ENCODE assay signal across 16 cellular contexts in the genomic region with DNA sequence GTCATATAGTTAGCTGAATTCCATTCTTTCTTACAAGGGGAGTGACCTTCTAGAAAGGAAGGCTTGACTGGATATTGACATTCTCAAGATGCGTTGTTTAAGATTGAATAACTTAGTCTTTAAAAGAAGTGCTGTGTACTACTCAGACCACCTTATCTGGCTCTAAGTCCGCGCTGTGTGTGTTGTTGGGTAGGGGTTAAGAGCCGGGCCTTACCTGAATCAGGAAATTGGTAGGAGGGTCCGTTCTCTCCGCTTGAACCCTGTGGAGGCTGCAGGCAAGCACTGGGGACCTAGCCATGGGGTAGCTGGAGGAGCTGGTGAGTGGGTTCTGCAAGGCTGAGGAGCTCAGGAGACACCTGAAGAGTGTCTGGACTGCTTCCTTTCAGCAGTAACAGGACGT. TPM values are rescaled to one million over a fixed set of nuclear protein-coding genes. Genes with fewer than 3 reads are reported as not detected.
DNase-seq lines count a peak whose midpoint lies in the region; ATAC-seq and TF ChIP-seq lines count a peak whose summit lies in the region.
"Had no signal": no experiment of that assay in that cellular context is flagged by ENCODE, and none has a peak within 500 bp of the region (broad histone marks: within the 10 kb centered on the region; RNA-seq: fewer than 3 reads in every experiment).

No MANE protein-coding gene starts in this region.

- POLR2A ChIA-PET in CD4-positive, alpha-beta T cell (lab: Charles Lee) = interaction anchor here (1.0 to 7.8 kb wide), 3 partner anchors 11 to 93 kb away, joined by 3 to 59 read pairs (median 4); a partner anchor contains a TSS
- POLR2A ChIA-PET in PC-9 (lab: Charles Lee; ENCODE audit: unreplicated experiment) = no interaction called here
- POLR2A ChIA-PET in naive thymus-derived CD4-positive, alpha-beta T cell (lab: Charles Lee) = interaction anchor here (1.2 to 2.9 kb wide), 3 partner anchors 10 to 14 kb away, joined by 3 to 22 read pairs (median 9); a partner anchor contains a TSS

- no peak for ATAC-seq in CD4-positive, alpha-beta T cell (ENCODE audit: poor library complexity)
- no peak for ATAC-seq in naive thymus-derived CD4-positive, alpha-beta T cell
- ATAC-seq in activated T-cell treated with anti-CD3 and anti-CD28 coated beads, Interleukin-2, amount 50 U/mL, for 4 hours = no peak
- ATAC-seq in GM21423 (IDR thresholded peaks at IDR 0.05; ENCODE audit: unreplicated experiment) (no peak), lower lobe of right lung (no peak)
- ATAC-seq: HepG2 had no signal

- H3K27ac ChIP-seq in CD4-positive, alpha-beta T cell (ENCODE audit: low read depth, low read length) = no peak overlapping the region
- H3K27ac ChIP-seq in PC-9 = no peak overlapping the region
- H3K27ac ChIP-seq in naive thymus-derived CD4-positive, alpha-beta T cell (ENCODE audit: low read depth, low read length) = no peak overlapping the region
- H3K27ac ChIP-seq in lower lobe of right lung = no peak overlapping the region
- H3K27ac ChIP-seq: BLaER1, GM23248 had no signal

- no peak for TF ChIP-seq CTCF in CD4-positive, alpha-beta T cell (IDR thresholded peaks at IDR 0.05)
- TF ChIP-seq CTCF in PC-9 (conservative IDR thresholded peaks at IDR 0.05) (no peak), lower lobe of right lung (IDR thresholded peaks at IDR 0.05) (no peak)

- H3K36me3 Mint-ChIP-seq in CD4-positive, alpha-beta T cell (ENCODE audit: low read depth) = no peaks in the 10 kb centered on the region
- peaks cover 0 to 1% (median 0%) of the 10 kb centered on the region in 5 donors for H3K36me3 Mint-ChIP-seq in naive thymus-derived CD4-positive, alpha-beta T cell
- no peaks in the 10 kb centered on the region for H3K36me3 Mint-ChIP-seq in activated T-cell treated with anti-CD3 and anti-CD28 coated beads, Interleukin-2, amount 50 U/mL, for 4 hours (ENCODE audit: insufficient read depth)

- intact Hi-C loops in CD4-positive, alpha-beta T cell (cut with DNase I, micrococcal nuclease) = no loop called here
- intact Hi-C loops in PC-9 (cut with micrococcal nuclease; ENCODE audit: unreplicated experiment) = no loop called here
- intact Hi-C loops in naive thymus-derived CD4-positive, alpha-beta T cell (cut with micrococcal nuclease) = no loop called here
- intact Hi-C loops in lower lobe of right lung (cut with DNase I) = no loop called here

- H3K9me2 ChIP-seq in PC-9 (ENCODE audit: insufficient read depth) = no peaks in the 10 kb centered on the region

- CTCF ChIA-PET in CD4-positive, alpha-beta T cell (lab: Charles Lee) = interaction anchor here (1.5 to 1.8 kb wide), 2 partner anchors 14 to 103 kb away, joined by 6 to 7 read pairs; no protein-coding TSS in a partner anchor
- CTCF ChIA-PET in PC-9 (lab: Charles Lee) = interaction anchor here (0.5 kb wide), 1 partner anchor 728 kb away, joined by 5 read pairs; no protein-coding TSS in a partner anchor
- CTCF ChIA-PET in naive thymus-derived CD4-positive, alpha-beta T cell (lab: Charles Lee) = interaction anchor here (1.0 to 4.5 kb wide), 3 partner anchors 10 to 15 kb away, joined by 3 to 21 read pairs (median 12); a partner anchor contains a TSS

- peak; percentile 43 for DNase-seq in activated CD8-positive, alpha-beta memory T cell treated with anti-CD3 and anti-CD28 coated beads, Interleukin-2, amount 50 U/mL, for 48 hours
- no peak for DNase-seq in activated CD8-positive, alpha-beta memory T cell treated with anti-CD3 and anti-CD28 coated beads, Interleukin-2, amount 50 U/mL, for 4 hours
- DNase-seq in CD4-positive, alpha-beta T cell = no peak
- DNase-seq in PC-9 = no peak
- no peak for DNase-seq in naive thymus-derived CD4-positive, alpha-beta T cell
- DNase-seq in activated T-cell treated with anti-CD3 and anti-CD28 coated beads, Interleukin-2, amount 50 U/mL, for 4 hours = no peak
- no peak for DNase-seq in lower lobe of right lung
- DNase-seq: 8988T, Calu3, DMS 273 treated with DMSO at 0.1 percent for 48 hours, GM23248, H7 had no signal

- H3K27ac Mint-ChIP-seq in CD4-positive, alpha-beta T cell = peak overlapping the region; percentile 60
- peak overlapping the region in 7 of 9 donors; percentile 9 to 66 (median 43) for H3K27ac Mint-ChIP-seq in naive thymus-derived CD4-positive, alpha-beta T cell

- H3K27me3 ChIP-seq in CD4-positive, alpha-beta T cell (ENCODE audit: control insufficient read depth, insufficient read depth, low read length) = no peaks in the 10 kb centered on the region
- H3K27me3 ChIP-seq in PC-9 (ENCODE audit: insufficient read depth, low read depth) (no peaks in the 10 kb centered on the region), lower lobe of right lung (ENCODE audit: low read depth) (no peaks in the 10 kb centered on the region)
- H3K27me3 ChIP-seq in naive thymus-derived CD4-positive, alpha-beta T cell (ENCODE audit: control insufficient read depth in 2 of 2, insufficient read depth in 2 of 2, low read length in 2 of 2) = no peaks in the 10 kb centered on the region
- H3K27me3 ChIP-seq: BLaER1 had no signal

- H3K9me3 ChIP-seq in CD4-positive, alpha-beta T cell (ENCODE audit: control insufficient read depth, low read length) = no peaks in the 10 kb centered on the region
- H3K9me3 ChIP-seq in PC-9 (ENCODE audit: insufficient read depth, low read depth) (no peaks in the 10 kb centered on the region), lower lobe of right lung (no peaks in the 10 kb centered on the region)
- no peaks in the 10 kb centered on the region for H3K9me3 ChIP-seq in naive thymus-derived CD4-positive, alpha-beta T cell (ENCODE audit: control insufficient read depth in 2 of 3, low read length in 3 of 3)
- H3K9me3 ChIP-seq: BLaER1 had no signal

- H3K79me2 ChIP-seq in PC-9 (ENCODE audit: low read depth) = no peaks in the 10 kb centered on the region

- BruUV-seq in PC-9 (replicated peaks; lab: Mats Ljungman, UMichigan) = no TSS peak

- 0 out of 2 replicates have a peak, but pooled peaks cover 5% of the 10 kb centered on the region for H3F3A ChIP-seq in PC-9 (ENCODE audit: insufficient read depth, low read depth)

- no peaks in the 10 kb centered on the region for H3K27me3 Mint-ChIP-seq in CD4-positive, alpha-beta T cell
- no peaks in the 10 kb centered on the region for H3K27me3 Mint-ChIP-seq in naive thymus-derived CD4-positive, alpha-beta T cell
- H3K27me3 Mint-ChIP-seq in activated T-cell treated with anti-CD3 and anti-CD28 coated beads, Interleukin-2, amount 50 U/mL, for 4 hours (ENCODE audit: low read depth) = no peaks in the 10 kb centered on the region

- H3K4me1 ChIP-seq in PC-9 (replicated peaks; ENCODE audit: insufficient read depth) = peaks cover 8% of the 10 kb centered on the region; the same call in 1 of the 2 replicates
- H3K4me1 ChIP-seq in naive thymus-derived CD4-positive, alpha-beta T cell (ENCODE audit: control insufficient read depth in 2 of 2, insufficient read depth in 2 of 2, low read length in 2 of 2) = peaks cover 0 to 13% of the 10 kb centered on the region in 2 donors
- H3K4me1 ChIP-seq in lower lobe of right lung = no peaks in the 10 kb centered on the region
- H3K4me1 ChIP-seq: BLaER1 had no signal

- H3K4me2 ChIP-seq in PC-9 = peak overlapping the region; percentile 4
- H3K4me2 ChIP-seq: BLaER1 had no signal

- peaks cover 28% of the 10 kb centered on the region for H3K4me1 Mint-ChIP-seq in CD4-positive, alpha-beta T cell (ENCODE audit: low read depth)
- H3K4me1 Mint-ChIP-seq in naive thymus-derived CD4-positive, alpha-beta T cell = peaks cover 18 to 37% (median 28%) of the 10 kb centered on the region in 7 donors
- H3K4me1 Mint-ChIP-seq in activated T-cell treated with anti-CD3 and anti-CD28 coated beads, Interleukin-2, amount 50 U/mL, for 4 hours (ENCODE audit: low read depth) = peaks cover 20% of the 10 kb centered on the region

- H3K36me3 ChIP-seq in PC-9 (ENCODE audit: low read depth) (no peaks in the 10 kb centered on the region), lower lobe of right lung (no peaks in the 10 kb centered on the region)
- no peaks in the 10 kb centered on the region for H3K36me3 ChIP-seq in naive thymus-derived CD4-positive, alpha-beta T cell (ENCODE audit: control insufficient read depth in 2 of 3, insufficient read depth in 3 of 3, low read length in 3 of 3)
- H3K36me3 ChIP-seq: BLaER1 had no signal

- no peaks in the 10 kb centered on the region for H4K20me1 ChIP-seq in PC-9 (ENCODE audit: insufficient read depth)
- H4K20me1 ChIP-seq: BLaER1 had no signal

- no peaks in the 10 kb centered on the region for H3K9me3 Mint-ChIP-seq in CD4-positive, alpha-beta T cell
- H3K9me3 Mint-ChIP-seq in naive thymus-derived CD4-positive, alpha-beta T cell = peaks cover 0 to 2% (median 0%) of the 10 kb centered on the region in 11 donors
- no peaks in the 10 kb centered on the region for H3K9me3 Mint-ChIP-seq in activated T-cell treated with anti-CD3 and anti-CD28 coated beads, Interleukin-2, amount 50 U/mL, for 4 hours

- no peak overlapping the region for H2AFZ ChIP-seq in PC-9
- H2AFZ ChIP-seq: GM23248 had no signal

- no peak overlapping the region for H3K4me3 ChIP-seq in PC-9
- no peak overlapping the region for H3K4me3 ChIP-seq in naive thymus-derived CD4-positive, alpha-beta T cell (ENCODE audit: low read length)
- no peak overlapping the region for H3K4me3 ChIP-seq in lower lobe of right lung
- H3K4me3 ChIP-seq: BLaER1, GM23248 had no signal

- H3K4me3 Mint-ChIP-seq in CD4-positive, alpha-beta T cell = peak overlapping the region; percentile 4
- peak overlapping the region in 6 of 10 donors; percentile 5 to 56 (median 30) for H3K4me3 Mint-ChIP-seq in naive thymus-derived CD4-positive, alpha-beta T cell
- no peak overlapping the region for H3K4me3 Mint-ChIP-seq in activated T-cell treated with anti-CD3 and anti-CD28 coated beads, Interleukin-2, amount 50 U/mL, for 4 hours

RNA-seq across cellular contexts. Expression of a gene that starts 9.0 kb away (rescaled TPM):
- 10 to 100 TPM; 44.1 to 47.8 TPM for total RNA-seq in CD4-positive, alpha-beta T cell
- not detected in 2 replicates for total RNA-seq in PC-9 (2021)
- total RNA-seq in naive thymus-derived CD4-positive, alpha-beta T cell = 10 to 100 TPM; 20.3 to 95.8 (median 63.3) TPM
- polyA plus RNA-seq in naive thymus-derived CD4-positive, alpha-beta T cell = 100 to 1,000 TPM in 1 of 2 donors, 10 to 100 TPM in 1; 66.1 to 108 TPM
- 1 to 10 TPM; 2.1 to 2.2 (median 2.2) TPM for total RNA-seq in activated T-cell treated with anti-CD3 and anti-CD28 coated beads, Interleukin-2, amount 50 U/mL, for 4 hours
- total RNA-seq in lower lobe of right lung = 3.2 TPM
- total RNA-seq: Calu3, Daoy, GM23248, H7, HepG2 had no signal
- polyA plus RNA-seq: GM23248, HepG2 had no signal
